In the genomic region with DNA sequence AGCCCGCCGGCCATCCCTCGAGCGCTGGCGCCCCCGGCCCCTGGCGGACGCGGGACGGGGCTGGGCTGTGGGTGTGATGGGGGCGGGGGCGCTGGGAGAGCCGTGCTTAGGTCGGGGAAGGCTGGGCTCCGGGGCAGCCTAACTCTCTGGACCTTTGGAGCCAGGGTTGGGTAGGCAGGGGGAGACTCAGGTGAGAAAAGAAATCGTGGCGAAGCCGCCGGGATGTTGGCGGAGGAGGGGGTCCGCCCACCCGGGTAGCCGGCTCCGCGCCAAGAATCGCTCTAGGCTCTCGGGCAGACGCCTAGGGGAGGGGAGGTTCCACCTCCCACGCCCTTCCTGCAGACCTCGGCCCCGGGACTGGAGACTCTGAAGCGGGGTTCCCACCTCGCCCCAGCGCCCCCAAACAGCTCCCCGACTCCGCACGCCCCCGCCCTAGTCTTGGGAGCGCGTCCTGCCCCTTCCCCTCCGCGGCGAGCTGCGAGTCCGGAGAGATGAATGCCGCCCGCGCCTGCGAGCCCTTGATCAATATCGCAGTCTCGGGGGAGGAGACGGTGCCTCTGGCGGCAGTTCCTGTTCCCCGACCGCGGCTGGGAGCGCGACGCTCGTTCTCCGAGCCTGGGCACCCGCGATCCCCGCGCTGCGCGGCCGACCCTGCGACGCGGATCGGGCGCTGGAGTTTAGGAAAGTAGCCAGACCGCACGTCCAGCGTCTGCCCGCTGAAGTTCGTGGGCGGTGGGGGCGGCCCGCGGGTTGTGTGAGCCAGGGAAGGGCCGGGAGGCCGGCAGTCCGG, we compare ENCODE assay signal across 8 cellular contexts. TPM values are rescaled to one million over a fixed set of nuclear protein-coding genes. Genes with fewer than 3 reads are reported as not detected.
DNase-seq lines count a peak whose midpoint lies in the region; ATAC-seq, FAIRE-seq and TF ChIP-seq lines count a peak whose summit lies in the region.

No MANE protein-coding gene starts in this region.

- WGBS in SK-N-SH (ENCODE audit: low lambda C conversion rate): 2% methylated on average over 53 of the region's 85 CpGs
- WGBS in GM12878 (ENCODE audit: insufficient coverage, insufficient replicate concordance, low lambda C conversion rate, missing lambda C conversion rate): 5% methylated on average over 50 of the region's 85 CpGs

- H3F3A ChIP-seq in SK-N-SH (replicated peaks; ENCODE audit: insufficient read depth): peaks cover 10% of the 10 kb centered on the region

- peak; percentile 41; the same call in 1 of the 3 replicates for ATAC-seq in GM12878
- no peak for ATAC-seq in HG02973 (IDR thresholded peaks at IDR 0.05; ENCODE audit: unreplicated experiment)
- no peak for ATAC-seq in HG03097 (IDR thresholded peaks at IDR 0.05; ENCODE audit: low FRiP score, unreplicated experiment)

- DNase-seq in NCI-H82 (lab: John Stamatoyannopoulos, UW) (peak; percentile 68), NCI-H82 treated with DMSO at 0.1 percent for 48 hours (lab: John Stamatoyannopoulos, UW; ENCODE audit: unreplicated experiment) (no peak), SK-N-SH (peak; percentile 90), GM12878 (ENCODE audit: low read depth, low spot score) (no peak), keratinocyte (ENCODE audit: low read depth, low spot score) (no peak)
- DNase-seq in stimulated activated CD4-positive, alpha-beta T cell treated with anti-CD3 and anti-CD28 coated beads, Interleukin-2, amount 100 ng/mL, for 4 hours (ENCODE audit: low read depth): peak; percentile 13

- peak overlapping the region; percentile 38; the same call in 1 of the 2 replicates for H2AFZ ChIP-seq in SK-N-SH (ENCODE audit: low read depth)
- no peak overlapping the region for H2AFZ ChIP-seq in GM12878 (ENCODE audit: control insufficient read depth, low read depth, low read length)
- H2AFZ ChIP-seq in keratinocyte (ENCODE audit: control insufficient read depth, low read length): peak overlapping the region; percentile 5

- no peak for TF ChIP-seq RAD21 in SK-N-SH (IDR thresholded peaks at IDR 0.05; ENCODE audit: low read length)
- TF ChIP-seq RAD21 in GM12878 (IDR thresholded peaks at IDR 0.05; ENCODE audit: insufficient read depth, low read depth, low read length): no peak

- intact Hi-C loops in GM12878 (cut with micrococcal nuclease; ENCODE audit: unreplicated experiment): no loop called here

- in situ Hi-C loops in GM12878 (cut with MboI): no loop called here

- H3K9me1 ChIP-seq in keratinocyte (ENCODE audit: control insufficient read depth, extremely low read depth, insufficient read depth, low read length): no peaks in the 10 kb centered on the region

- H3K4me3 ChIP-seq in SK-N-SH (ENCODE audit: low read depth in 2 of 2, low read length in 1 of 2): peak overlapping the region; percentile 43 to 65
- no peak overlapping the region for H3K4me3 ChIP-seq in GM12878
- peak overlapping the region; percentile 14 to 28 (median 27) for H3K4me3 ChIP-seq in keratinocyte (ENCODE audit: control insufficient read depth in 2 of 3, extremely low read depth in 1 of 3, insufficient read depth in 2 of 3, low read depth in 1 of 3, low read length in 3 of 3)

- H3K9me2 ChIP-seq in SK-N-SH: no peaks in the 10 kb centered on the region

- H4K20me1 ChIP-seq in SK-N-SH (ENCODE audit: insufficient read depth) (peaks cover 6% of the 10 kb centered on the region; the same call in 1 of the 2 replicates), GM12878 (ENCODE audit: control insufficient read depth, insufficient read depth) (no peaks in the 10 kb centered on the region), keratinocyte (ENCODE audit: control insufficient read depth, extremely low read depth, insufficient read depth, low read length) (no peaks in the 10 kb centered on the region)

- H3K9ac ChIP-seq in SK-N-SH (no peak overlapping the region), GM12878 (ENCODE audit: control insufficient read depth, insufficient read depth, low read length) (no peak overlapping the region), keratinocyte (ENCODE audit: control insufficient read depth, extremely low read depth, insufficient read depth, low read length) (no peak overlapping the region)

- no peak for TF ChIP-seq POLR2A in GM12878 (IDR thresholded peaks at IDR 0.05; ENCODE audit: low read depth, low read length)

- no peak for TF ChIP-seq EP300 in SK-N-SH (IDR thresholded peaks at IDR 0.05; ENCODE audit: borderline replicate concordance in 1 of 2, low read depth in 1 of 2, low read length in 1 of 2)
- TF ChIP-seq EP300 in GM12878 (IDR thresholded peaks at IDR 0.05; ENCODE audit: borderline replicate concordance in 1 of 2, control insufficient read depth in 1 of 2, low read depth in 2 of 2, low read length in 2 of 2): no peak

- H3K79me2 ChIP-seq in SK-N-SH (ENCODE audit: insufficient read depth) (no peaks in the 10 kb centered on the region), GM12878 (ENCODE audit: control insufficient read depth, insufficient read depth, low read length) (no peaks in the 10 kb centered on the region), keratinocyte (ENCODE audit: control insufficient read depth, insufficient read depth, low read length) (no peaks in the 10 kb centered on the region)

- H3K4me2 ChIP-seq in SK-N-SH (peak overlapping the region; percentile 95), GM12878 (ENCODE audit: control insufficient read depth, insufficient read depth) (peak overlapping the region; percentile 48; the same call in 1 of the 2 replicates), keratinocyte (ENCODE audit: control insufficient read depth, extremely low read depth, insufficient read depth, low read depth, low read length) (peak overlapping the region; percentile 55)

- SMC1A ChIA-PET in GM12878 (lab: Charles Lee; ENCODE audit: uncharacterized antibody, unreplicated experiment): no interaction called here

- POLR2A ChIA-PET in SK-N-SH (lab: Yijun Ruan, JAX) (interaction anchor here (0.6 kb wide), 1 partner anchor 40 kb away, joined by 3 read pairs; no protein-coding TSS in a partner anchor), GM12878 (lab: Charles Lee) (no interaction called here)

- H3K9me3 ChIP-seq in SK-N-SH (no peaks in the 10 kb centered on the region), GM12878 (replicated peaks; ENCODE audit: control insufficient read depth, insufficient read depth, low read length) (no peaks in the 10 kb centered on the region), keratinocyte (ENCODE audit: control insufficient read depth, low read depth, low read length) (no peaks in the 10 kb centered on the region)

- BruUV-seq in GM12878 (replicated peaks; lab: Mats Ljungman, UMichigan): no TSS peak

- H3K27ac ChIP-seq in SK-N-SH (ENCODE audit: low read depth in 2 of 2, low read length in 1 of 2) (no peak overlapping the region), GM12878 (ENCODE audit: control insufficient read depth, insufficient read depth) (no peak overlapping the region), keratinocyte (ENCODE audit: control insufficient read depth, insufficient read depth, low read length) (no peak overlapping the region)

- H3K27me3 ChIP-seq in SK-N-SH (ENCODE audit: insufficient read depth): peaks cover 57% of the 10 kb centered on the region
- peaks cover 15 to 18% of the 10 kb centered on the region in 2 experiments for H3K27me3 ChIP-seq in GM12878 (replicated peaks in 1 of 2; ENCODE audit: control insufficient read depth in 2 of 2, insufficient read depth in 2 of 2, low read length in 1 of 2)
- peaks cover 87% of the 10 kb centered on the region for H3K27me3 ChIP-seq in keratinocyte (ENCODE audit: control insufficient read depth, extremely low read depth, insufficient read depth, low read length)

- peaks cover 4 to 24% of the 10 kb centered on the region in 2 experiments; a peak in 1 of 4 replicates for H3K4me1 ChIP-seq in SK-N-SH (ENCODE audit: control insufficient read depth in 1 of 2, insufficient read depth in 2 of 2, low read depth in 1 of 2, low read length in 1 of 2)
- no peaks in the 10 kb centered on the region for H3K4me1 ChIP-seq in GM12878 (ENCODE audit: control insufficient read depth, insufficient read depth, low read length)
- H3K4me1 ChIP-seq in keratinocyte (ENCODE audit: control insufficient read depth, extremely low read depth, insufficient read depth, low read length): peaks cover 7% of the 10 kb centered on the region

- RAD21 ChIA-PET in GM12878 (lab: Charles Lee; ENCODE audit: unreplicated experiment): no interaction called here

- FAIRE-seq in GM12878 (lab: Jason Lieb, UNC) (no peak), keratinocyte (lab: Jason Lieb, UNC) (no peak)

- no peak for TF ChIP-seq CTCF in SK-N-SH (IDR thresholded peaks at IDR 0.05)
- TF ChIP-seq CTCF in GM12878 (IDR thresholded peaks at IDR 0.05 in 2 of 3, conservative IDR thresholded peaks at IDR 0.05 in 1 of 3; ENCODE audit: control insufficient read depth in 2 of 3, extremely low read depth in 1 of 3, insufficient read depth in 1 of 3, low read depth in 3 of 3, low read length in 3 of 3): no peak
- TF ChIP-seq CTCF in keratinocyte (optimal IDR thresholded peaks at IDR 0.05 in 1 of 3, IDR thresholded peaks at IDR 0.05 in 1 of 3, conservative IDR thresholded peaks at IDR 0.05 in 1 of 3; ENCODE audit: extremely low read depth in 1 of 3, insufficient read depth in 2 of 3, low read length in 3 of 3): no peak

- dilution Hi-C loops in keratinocyte (cut with MboI; ENCODE audit: extremely low pct_ligation_motif_present, low sequenced_read_pairs): no loop called here

- CTCF ChIA-PET in SK-N-SH (lab: Yijun Ruan, JAX) (interaction anchor here (1.0 to 11.0 kb wide), 18 partner anchors 7 to 145 kb away, joined by 3 to 164 read pairs (median 8); a partner anchor contains a TSS), GM12878 (lab: Yijun Ruan, JAX) (no interaction called here)

- H3K36me3 ChIP-seq in SK-N-SH (replicated peaks in 1 of 2; ENCODE audit: control insufficient read depth in 1 of 2, insufficient read depth in 2 of 2, low read length in 1 of 2): no peaks in the 10 kb centered on the region
- H3K36me3 ChIP-seq in GM12878 (ENCODE audit: control insufficient read depth in 2 of 2, insufficient read depth in 2 of 2, low read length in 1 of 2): no peaks in the 10 kb centered on the region
- no peaks in the 10 kb centered on the region for H3K36me3 ChIP-seq in keratinocyte (ENCODE audit: control insufficient read depth in 2 of 2, extremely low read depth in 1 of 2, insufficient read depth in 2 of 2, low read length in 2 of 2)

RNA-seq across cellular contexts. Expression of a gene that starts 0.7 kb away (rescaled TPM):
- polyA plus RNA-seq in SK-N-SH (2012; rRNA removed): 0.13 and 0.31 TPM in 2 replicates
- 0.06 and 0.22 TPM in 2 replicates for polyA plus RNA-seq in SK-N-SH (2012; cell fraction: cytosol; rRNA removed)
- polyA plus RNA-seq in SK-N-SH (2012; cell fraction: nucleus; rRNA removed): 1.4 and 1.5 TPM in 2 replicates
- total RNA-seq in GM12878 (2013; cell fraction: nucleolus; rRNA removed): not detected in 2 replicates
- not detected in 2 replicates for total RNA-seq in GM12878 (2014; rRNA removed)
- total RNA-seq in GM12878 (2014; rRNA removed; fragmentation: Illumina TruSeq; extraction: Trizol): not detected in 2 replicates
- 0.08 TPM in 1 of 2 replicates, not detected in the other for total RNA-seq in GM12878 (2021)
- not detected for polyA plus RNA-seq in GM12878 (2011; ENCODE audit: low read depth)
- polyA plus RNA-seq in GM12878 (2011; rRNA removed): not detected in 2 replicates
- polyA plus RNA-seq in GM12878 (2011; cell fraction: cytosol; rRNA removed): 0.07 TPM in 1 of 2 replicates, not detected in the other
- polyA plus RNA-seq in GM12878 (2011; cell fraction: nucleus; rRNA removed): not detected in 2 replicates
- 0.12 TPM in 1 of 2 replicates, not detected in the other for polyA plus RNA-seq in GM12878 (2012)
- not detected in 2 replicates for polyA plus RNA-seq in GM12878 (2014; fragmentation: Illumina TruSeq; extraction: Trizol)
- not detected for polyA plus RNA-seq in GM12878 (2014; fragmentation: Nextera tagmentation; extraction: Ambion mirVana)
- polyA plus RNA-seq in GM12878 (2014; rRNA removed): not detected in 2 replicates
- polyA plus RNA-seq in GM12878 (2016; fragmentation: Nextera tagmentation; extraction: Ambion mirVana): not detected
- not detected in 2 replicates for polyA minus RNA-seq in GM12878 (2011; rRNA and poly(A)+ RNA removed)
- not detected in 2 replicates for polyA minus RNA-seq in GM12878 (2011; cell fraction: cytosol; rRNA and poly(A)+ RNA removed)
- not detected in 2 replicates for polyA minus RNA-seq in GM12878 (2011; cell fraction: nucleus; rRNA and poly(A)+ RNA removed)
- not detected in 3 replicates for polyA plus RNA-seq in keratinocyte
- polyA plus RNA-seq in keratinocyte (2011; ENCODE audit: low read depth): not detected
- polyA plus RNA-seq in keratinocyte (2011; cell fraction: cytosol; rRNA removed): not detected in 2 replicates
- not detected in 2 replicates for polyA plus RNA-seq in keratinocyte (2011; cell fraction: nucleus; rRNA removed)
- not detected in 2 replicates for polyA plus RNA-seq in keratinocyte (2012; ENCODE audit: low replicate concordance)
- polyA minus RNA-seq in keratinocyte: not detected in 3 replicates
- polyA minus RNA-seq in keratinocyte (2011; cell fraction: cytosol; rRNA and poly(A)+ RNA removed): not detected
- not detected in 2 replicates for polyA minus RNA-seq in keratinocyte (2011; cell fraction: nucleus; rRNA and poly(A)+ RNA removed)

RNA-seq across cellular contexts. Expression of a gene that starts 59.9 kb away (rescaled TPM):
- not detected in 2 replicates for polyA plus RNA-seq in SK-N-SH (2012; rRNA removed)
- polyA plus RNA-seq in SK-N-SH (2012; cell fraction: cytosol; rRNA removed): not detected in 2 replicates
- polyA plus RNA-seq in SK-N-SH (2012; cell fraction: nucleus; rRNA removed): not detected in 2 replicates
- total RNA-seq in GM12878 (2013; cell fraction: nucleolus; rRNA removed): not detected in 2 replicates
- not detected in 2 replicates for total RNA-seq in GM12878 (2014; rRNA removed)
- not detected in 2 replicates for total RNA-seq in GM12878 (2014; rRNA removed; fragmentation: Illumina TruSeq; extraction: Trizol)
- not detected in 2 replicates for total RNA-seq in GM12878 (2021)
- not detected for polyA plus RNA-seq in GM12878 (2011; ENCODE audit: low read depth)
- polyA plus RNA-seq in GM12878 (2011; rRNA removed): not detected in 2 replicates
- polyA plus RNA-seq in GM12878 (2011; cell fraction: cytosol; rRNA removed): not detected in 2 replicates
- not detected in 2 replicates for polyA plus RNA-seq in GM12878 (2011; cell fraction: nucleus; rRNA removed)
- polyA plus RNA-seq in GM12878 (2012): not detected in 2 replicates
- polyA plus RNA-seq in GM12878 (2014; fragmentation: Illumina TruSeq; extraction: Trizol): not detected in 2 replicates
- polyA plus RNA-seq in GM12878 (2014; fragmentation: Nextera tagmentation; extraction: Ambion mirVana): not detected
- not detected in 2 replicates for polyA plus RNA-seq in GM12878 (2014; rRNA removed)
- not detected for polyA plus RNA-seq in GM12878 (2016; fragmentation: Nextera tagmentation; extraction: Ambion mirVana)
- polyA minus RNA-seq in GM12878 (2011; rRNA and poly(A)+ RNA removed): not detected in 2 replicates
- not detected in 2 replicates for polyA minus RNA-seq in GM12878 (2011; cell fraction: cytosol; rRNA and poly(A)+ RNA removed)
- not detected in 2 replicates for polyA minus RNA-seq in GM12878 (2011; cell fraction: nucleus; rRNA and poly(A)+ RNA removed)
- not detected in 3 replicates for polyA plus RNA-seq in keratinocyte
- polyA plus RNA-seq in keratinocyte (2011; ENCODE audit: low read depth): not detected
- polyA plus RNA-seq in keratinocyte (2011; cell fraction: cytosol; rRNA removed): not detected in 2 replicates
- not detected in 2 replicates for polyA plus RNA-seq in keratinocyte (2011; cell fraction: nucleus; rRNA removed)
- not detected in 2 replicates for polyA plus RNA-seq in keratinocyte (2012; ENCODE audit: low replicate concordance)
- not detected in 3 replicates for polyA minus RNA-seq in keratinocyte
- not detected for polyA minus RNA-seq in keratinocyte (2011; cell fraction: cytosol; rRNA and poly(A)+ RNA removed)
- polyA minus RNA-seq in keratinocyte (2011; cell fraction: nucleus; rRNA and poly(A)+ RNA removed): not detected in 2 replicates

Comparison
In these comparisons a context has a peak if more than half of its experiments do, and no peak if none do; other contexts are left out.
1. DNase-seq: peak in NCI-H82 (single experiment), SK-N-SH (single experiment) and stimulated activated CD4-positive, alpha-beta T cell treated with anti-CD3 and anti-CD28 coated beads, Interleukin-2, amount 100 ng/mL, for 4 hours (single experiment); none in NCI-H82 treated with DMSO at 0.1 percent for 48 hours (single experiment), GM12878 (single experiment) and keratinocyte (single experiment).
2. Peak in every context shown above with its lines, with median percentiles within 50 percentile points of each other: H3K4me2 ChIP-seq.